Comparison of ENCODE assay signal across 19 cellular contexts in genomic region chr5:87803352-87803751, GRCh38.
DNase-seq lines count a peak whose midpoint lies in the region; ATAC-seq, FAIRE-seq and TF ChIP-seq lines count a peak whose summit lies in the region.
"Had no signal": no experiment of that assay in that cellular context is flagged by ENCODE, and none has a peak within 500 bp of the region (broad histone marks: within the 10 kb centered on the region; RNA-seq: fewer than 3 reads in every experiment).

No MANE protein-coding gene starts in this region.

- H4K5ac ChIP-seq in IMR-90 (ENCODE audit: low read depth, low read length) (no peak overlapping the region), H1 (ENCODE audit: insufficient read length, low read depth, low read length) (no peak overlapping the region)

- TF ChIP-seq POLR2A in A549 (IDR thresholded peaks at IDR 0.05; ENCODE audit: low read length) = no peak
- TF ChIP-seq POLR2A in IMR-90 (IDR thresholded peaks at IDR 0.05; ENCODE audit: low read depth, low read length) = no peak
- no peak for TF ChIP-seq POLR2A in H1 (IDR thresholded peaks at IDR 0.05; ENCODE audit: control extremely low read depth in 1 of 2, low read depth in 2 of 2, low read length in 2 of 2)

- H3K14ac ChIP-seq in IMR-90 (replicated peaks; ENCODE audit: low read depth, low read length) (no peak overlapping the region), H1 (ENCODE audit: insufficient read length) (no peak overlapping the region)

- DNase-seq in A549 (ENCODE audit: low read depth in 1 of 2, low spot score in 1 of 2) = no peak
- DNase-seq in IMR-90 = no peak
- DNase-seq in H1 (ENCODE audit: low read depth in 1 of 2, low spot score in 2 of 2) = no peak
- no peak for DNase-seq in activated CD4-positive, alpha-beta T cell treated with anti-CD3 and anti-CD28 coated beads for 48 hours
- DNase-seq: 8988T; AML-193; Caco-2; Calu3; CD4-positive, alpha-beta T cell; CD8-positive, alpha-beta T cell; DMS79 treated with DMSO at 0.1 percent for 48 hours; GF-D8 had no signal

- H2BK15ac ChIP-seq in IMR-90 (ENCODE audit: low read depth, low read length) = no peak overlapping the region
- no peak overlapping the region for H2BK15ac ChIP-seq in H1 (ENCODE audit: low read length)

- intact Hi-C loops in IMR-90 (cut with micrococcal nuclease) = no loop called here

- CTCF ChIA-PET in A549 (lab: Yijun Ruan, JAX) = interaction anchor here (1.6 kb wide), 1 partner anchor 22 kb away, joined by 3 read pairs; no protein-coding TSS in a partner anchor
- CTCF ChIA-PET in IMR-90 (lab: Yijun Ruan, JAX) = interaction anchor here (1.5 kb wide), 1 partner anchor 22 kb away, joined by 4 read pairs; no protein-coding TSS in a partner anchor
- CTCF ChIA-PET in H1 (lab: Charles Lee; ENCODE audit: partially characterized antibody) = no interaction called here

- no peaks in the 10 kb centered on the region for H3K9me3 ChIP-seq in A549
- no peaks in the 10 kb centered on the region for H3K9me3 ChIP-seq in IMR-90 (ENCODE audit: control insufficient read depth, insufficient read depth, low read length)
- no peaks in the 10 kb centered on the region for H3K9me3 ChIP-seq in H1 (ENCODE audit: insufficient read depth in 2 of 2, low read depth in 1 of 2, low read length in 1 of 2)
- H3K9me3 ChIP-seq: BLaER1 treated with 17β-estradiol and CSF1 and Interleukin-3, amounts not matched to agents 10 nM and 100 nM; Caco-2 had no signal

- FAIRE-seq in A549 (lab: Jason Lieb, UNC) = no peak
- no peak for FAIRE-seq in H1 (lab: Jason Lieb, UNC)
- FAIRE-seq: A204.1, D721Med, G401.6, GM12891 had no signal

- H2AK5ac ChIP-seq in IMR-90 (ENCODE audit: low read depth, low read length) (no peak overlapping the region), H1 (ENCODE audit: low read depth, low read length) (no peak overlapping the region)

- no peaks in the 10 kb centered on the region for H3K4me1 ChIP-seq in A549
- H3K4me1 ChIP-seq in IMR-90 (ENCODE audit: control insufficient read depth, insufficient read depth, low read length) = no peaks in the 10 kb centered on the region
- H3K4me1 ChIP-seq in H1 (replicated peaks in 1 of 4; ENCODE audit: control insufficient read depth in 3 of 4, insufficient read depth in 4 of 4, low read length in 3 of 4) = no peaks in the 10 kb centered on the region
- H3K4me1 ChIP-seq: BLaER1 treated with 17β-estradiol and CSF1 and Interleukin-3, amounts not matched to agents 10 nM and 100 nM; Caco-2 had no signal

- no peak overlapping the region for H3K4me3 ChIP-seq in A549
- no peak overlapping the region for H3K4me3 ChIP-seq in IMR-90 (ENCODE audit: insufficient read depth, low read depth, low read length)
- no peak overlapping the region for H3K4me3 ChIP-seq in H1 (ENCODE audit: extremely low read depth in 1 of 4, insufficient read depth in 2 of 4, low read depth in 3 of 4, low read length in 4 of 4)
- H3K4me3 ChIP-seq: BLaER1 treated with 17β-estradiol and CSF1 and Interleukin-3, amounts not matched to agents 10 nM and 100 nM had no signal

- TF ChIP-seq EP300 in A549 (IDR thresholded peaks at IDR 0.05) = no peak
- no peak for TF ChIP-seq EP300 in H1 (IDR thresholded peaks at IDR 0.05; ENCODE audit: borderline replicate concordance in 1 of 2, low read depth in 2 of 2, low read length in 2 of 2)

- H3K4me2 ChIP-seq in A549 (no peak overlapping the region), IMR-90 (ENCODE audit: low read depth, low read length) (no peak overlapping the region), H1 (ENCODE audit: insufficient read depth in 1 of 2, low read depth in 2 of 2, low read length in 2 of 2) (no peak overlapping the region)
- H3K4me2 ChIP-seq: BLaER1 treated with 17β-estradiol and CSF1 and Interleukin-3, amounts not matched to agents 10 nM and 100 nM had no signal

- H3K23ac ChIP-seq in IMR-90 (ENCODE audit: low read depth, low read length) (no peak overlapping the region), H1 (ENCODE audit: insufficient read length) (no peak overlapping the region)

- H2BK120ac ChIP-seq in IMR-90 (ENCODE audit: low read depth, low read length) = no peak overlapping the region
- no peak overlapping the region for H2BK120ac ChIP-seq in H1 (replicated peaks; ENCODE audit: low read depth, low read length)

- H3K27me3 ChIP-seq in IMR-90 (ENCODE audit: control insufficient read depth, insufficient read depth, low read length) = no peaks in the 10 kb centered on the region
- no peaks in the 10 kb centered on the region for H3K27me3 ChIP-seq in H1 (replicated peaks in 1 of 4; ENCODE audit: control insufficient read depth in 3 of 4, extremely low read depth in 1 of 4, insufficient read depth in 3 of 4, low read length in 3 of 4)
- H3K27me3 ChIP-seq: BLaER1 treated with 17β-estradiol and CSF1 and Interleukin-3, amounts not matched to agents 10 nM and 100 nM had no signal

- H4K8ac ChIP-seq in IMR-90 (ENCODE audit: low read depth in 2 of 2, low read length in 2 of 2) (no peak overlapping the region), H1 (ENCODE audit: extremely low read depth, insufficient read depth, low read length) (no peak overlapping the region)

- H4K91ac ChIP-seq in IMR-90 (ENCODE audit: insufficient read depth, low read depth, low read length) (no peak overlapping the region), H1 (replicated peaks; ENCODE audit: insufficient read length, low read length) (no peak overlapping the region)

- no peak overlapping the region for H3K4ac ChIP-seq in IMR-90 (ENCODE audit: low read depth, low read length)
- H3K4ac ChIP-seq in H1 (replicated peaks; ENCODE audit: insufficient read length, low read depth, low read length) = no peak overlapping the region

- ATAC-seq in A549 = no peak
- ATAC-seq in IMR-90 (ENCODE audit: low read depth) = no peak
- no peak for ATAC-seq in GM18907 (IDR thresholded peaks at IDR 0.05; ENCODE audit: unreplicated experiment)
- ATAC-seq: CD8-positive, alpha-beta T cell had no signal

- H3K27ac ChIP-seq in A549 (no peak overlapping the region), IMR-90 (ENCODE audit: insufficient read depth, low read length) (no peak overlapping the region), H1 (ENCODE audit: low read depth, low read length) (no peak overlapping the region)
- H3K27ac ChIP-seq: BLaER1 treated with 17β-estradiol and CSF1 and Interleukin-3, amounts not matched to agents 10 nM and 100 nM; C4-2B had no signal

- no peaks in the 10 kb centered on the region for H3K23me2 ChIP-seq in H1 (ENCODE audit: low read depth, low read length)

- H2AFZ ChIP-seq in IMR-90 (replicated peaks; ENCODE audit: low read length, poor library complexity) (no peak overlapping the region), H1 (ENCODE audit: low read length) (no peak overlapping the region)

- H2AK9ac ChIP-seq in IMR-90 (replicated peaks; ENCODE audit: low read depth, low read length, poor library complexity) = no peak overlapping the region

- H3K79me1 ChIP-seq in IMR-90 (ENCODE audit: low read depth in 1 of 2, low read length in 2 of 2) (no peaks in the 10 kb centered on the region), H1 (ENCODE audit: low read depth, low read length) (no peaks in the 10 kb centered on the region)

- H4K20me1 ChIP-seq in IMR-90 (ENCODE audit: insufficient read depth, low read length) (no peaks in the 10 kb centered on the region), H1 (replicated peaks in 1 of 2; ENCODE audit: control insufficient read depth in 1 of 2, insufficient read depth in 2 of 2, low read length in 2 of 2) (no peaks in the 10 kb centered on the region)
- H4K20me1 ChIP-seq: BLaER1 treated with 17β-estradiol and CSF1 and Interleukin-3, amounts not matched to agents 10 nM and 100 nM had no signal

- H3K18ac ChIP-seq in IMR-90 (ENCODE audit: low read depth, low read length) (no peak overlapping the region), H1 (ENCODE audit: extremely low read depth, low read length) (no peak overlapping the region)

- H2BK5ac ChIP-seq in IMR-90 (ENCODE audit: low read depth, low read length, poor library complexity, severe bottlenecking) (no peak overlapping the region), H1 (ENCODE audit: low read depth, low read length) (no peak overlapping the region)

- H3K79me2 ChIP-seq in H1 (ENCODE audit: control insufficient read depth in 1 of 2, insufficient read depth in 2 of 2, low read length in 2 of 2) = no peaks in the 10 kb centered on the region

- H3K36me3 ChIP-seq in IMR-90 (ENCODE audit: control insufficient read depth, insufficient read depth, low read length) = no peaks in the 10 kb centered on the region
- no peaks in the 10 kb centered on the region for H3K36me3 ChIP-seq in H1 (ENCODE audit: control insufficient read depth in 2 of 4, insufficient read depth in 4 of 4, low read length in 3 of 4)
- H3K36me3 ChIP-seq: BLaER1 treated with 17β-estradiol and CSF1 and Interleukin-3, amounts not matched to agents 10 nM and 100 nM had no signal

- dilution Hi-C loops in IMR-90 (cut with HindIII; ENCODE audit: low sequenced_read_pairs, unreplicated experiment) = no loop called here

- in situ Hi-C loops in IMR-90 (cut with MboI; ENCODE audit: low sequenced_read_pairs) = no loop called here

- H3K9me1 ChIP-seq in IMR-90 (ENCODE audit: insufficient read depth, low read length) = no peaks in the 10 kb centered on the region

- H3K56ac ChIP-seq in IMR-90 (ENCODE audit: extremely low read depth, insufficient read depth, low read length) (no peak overlapping the region), H1 (replicated peaks; ENCODE audit: insufficient read length, low read depth, low read length) (no peak overlapping the region)

- TF ChIP-seq RAD21 in A549 (conservative IDR thresholded peaks at IDR 0.05 in 1 of 2, IDR thresholded peaks at IDR 0.05 in 1 of 2) (no peak), IMR-90 (IDR thresholded peaks at IDR 0.05; ENCODE audit: low read length) (no peak), H1 (IDR thresholded peaks at IDR 0.05 in 1 of 2, conservative IDR thresholded peaks at IDR 0.05 in 1 of 2; ENCODE audit: low read depth in 2 of 2, low read length in 2 of 2) (no peak)

- POLR2A ChIA-PET in A549 (lab: Yijun Ruan, JAX) = no interaction called here
- POLR2A ChIA-PET in IMR-90 (lab: Charles Lee; ENCODE audit: unreplicated experiment) = no interaction called here
- POLR2A ChIA-PET in H1 (lab: Charles Lee; ENCODE audit: partially characterized antibody) = no interaction called here

- BruUV-seq in IMR-90 (replicated peaks; lab: Mats Ljungman, UMichigan) = no TSS peak

- H2BK12ac ChIP-seq in H1 (ENCODE audit: low read depth, low read length) = no peak overlapping the region

- H3K9ac ChIP-seq in IMR-90 (ENCODE audit: low read depth, low read length) (no peak overlapping the region), H1 (replicated peaks in 1 of 4; ENCODE audit: extremely low read depth in 1 of 4, low read depth in 3 of 4, low read length in 3 of 4) (no peak overlapping the region)
- H3K9ac ChIP-seq: BLaER1 treated with 17β-estradiol and CSF1 and Interleukin-3, amounts not matched to agents 10 nM and 100 nM had no signal

- TF ChIP-seq CTCF in A549 (IDR thresholded peaks at IDR 0.05) (no peak), IMR-90 (conservative IDR thresholded peaks at IDR 0.05; ENCODE audit: low read depth, low read length) (no peak), H1 (IDR thresholded peaks at IDR 0.05; ENCODE audit: control extremely low read depth in 1 of 3, insufficient read depth in 1 of 3, low read depth in 1 of 3, low read length in 3 of 3) (no peak)

- H2BK20ac ChIP-seq in IMR-90 (ENCODE audit: low read depth, low read length) (no peak overlapping the region), H1 (ENCODE audit: low read length) (no peak overlapping the region)

TF ChIP-seq in H1, 55 proteins besides CTCF, POLR2A, EP300 and RAD21 (continues in another document):
- TF ChIP-seq CHD1 (IDR thresholded peaks at IDR 0.05; ENCODE audit: low read depth, low read length) = no peak

Comparison
In these comparisons a context has a peak if more than half of its experiments do, and no peak if none do; other contexts are left out.
1. Of the 18 proteins assayed by ChIP-seq in both H1 and A549: peak only in H1: none; only in A549: none; in both: MAFK; in neither: 17.